8 cellular contexts compared by ENCODE assay signal in the genomic region with DNA sequence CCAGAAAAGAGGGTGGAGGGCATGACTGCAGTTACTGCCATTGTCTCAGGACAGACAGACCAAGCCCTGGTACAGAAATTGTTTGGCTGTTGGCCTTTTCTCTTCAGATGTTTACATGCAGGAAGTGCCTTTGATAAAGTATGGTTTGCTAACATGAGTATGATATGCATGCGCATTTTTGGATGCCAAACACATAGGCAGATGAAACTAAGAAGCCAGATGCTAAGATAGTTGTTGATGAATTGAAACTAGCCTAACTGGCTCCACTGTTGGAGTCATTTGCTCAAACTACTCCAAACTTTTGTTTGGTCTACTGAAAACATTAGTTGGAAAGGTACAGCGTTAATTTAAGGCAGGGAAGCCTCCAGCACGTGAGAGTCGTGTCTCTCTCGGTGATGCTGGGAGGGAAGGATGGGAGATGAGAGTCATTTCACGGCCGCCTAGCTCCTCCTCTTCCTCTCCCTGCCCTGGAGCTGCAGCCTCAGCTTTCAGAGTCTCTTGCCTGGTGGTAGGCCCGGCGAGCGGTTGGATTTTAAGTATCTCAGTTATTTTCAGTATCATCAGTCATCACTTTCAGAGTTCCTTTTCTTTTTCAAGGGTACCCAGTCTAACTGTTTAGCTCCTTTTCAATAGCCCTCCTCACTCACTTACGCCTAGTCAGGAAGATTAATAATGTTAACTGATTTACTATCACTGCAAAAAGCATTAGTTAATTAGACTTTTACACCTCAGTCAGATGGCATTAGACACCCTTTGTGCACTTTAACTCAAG. TPM values are rescaled to one million over a fixed set of nuclear protein-coding genes. Genes with fewer than 3 reads are reported as not detected.
A peak's percentile ranks its signal among the peaks of the same experiment; 100 is the strongest.
DNase-seq lines count a peak whose midpoint lies in the region; ATAC-seq lines count a peak whose summit lies in the region.

No MANE protein-coding gene starts in this region.

- no peaks in the 10 kb centered on the region for H3K27me3 Mint-ChIP-seq in activated T-cell treated with anti-CD3 and anti-CD28 coated beads, Interleukin-2, amount 50 U/mL, for 4 hours (ENCODE audit: low read depth)

- peak; percentile 38 for ATAC-seq in GM18517 (IDR thresholded peaks at IDR 0.05; ENCODE audit: unreplicated experiment)
- ATAC-seq in HG02852 (IDR thresholded peaks at IDR 0.05; ENCODE audit: unreplicated experiment): peak; percentile 47
- ATAC-seq in activated T-cell treated with anti-CD3 and anti-CD28 coated beads, Interleukin-2, amount 50 U/mL, for 4 hours: peak; percentile 69 to 71
- peak; percentile 54 for ATAC-seq in sciatic nerve

- intact Hi-C loops in sciatic nerve (cut with DNase I): no loop called here

- no peaks in the 10 kb centered on the region for H3K36me3 Mint-ChIP-seq in activated T-cell treated with anti-CD3 and anti-CD28 coated beads, Interleukin-2, amount 50 U/mL, for 4 hours (ENCODE audit: insufficient read depth)

- no peaks in the 10 kb centered on the region for H3K9me3 Mint-ChIP-seq in activated T-cell treated with anti-CD3 and anti-CD28 coated beads, Interleukin-2, amount 50 U/mL, for 4 hours

- DNase-seq in NOMO-1 (lab: John Stamatoyannopoulos, UW; ENCODE audit: unreplicated experiment in 2 of 2) (peak; percentile 45 to 68), foreskin melanocyte (peak; percentile 67), sciatic nerve (ENCODE audit: low spot score) (peak; percentile 67), occipital lobe (lab: John Stamatoyannopoulos, UW) (no peak), DMS79 (lab: John Stamatoyannopoulos, UW) (no peak)
- peak; percentile 41 for DNase-seq in activated T-cell treated with anti-CD3 and anti-CD28 coated beads, Interleukin-2, amount 50 U/mL, for 4 hours

- peak overlapping the region; percentile 69 for H3K4me3 Mint-ChIP-seq in activated T-cell treated with anti-CD3 and anti-CD28 coated beads, Interleukin-2, amount 50 U/mL, for 4 hours

- H3K4me1 Mint-ChIP-seq in activated T-cell treated with anti-CD3 and anti-CD28 coated beads, Interleukin-2, amount 50 U/mL, for 4 hours (ENCODE audit: low read depth): peaks cover 71% of the 10 kb centered on the region

RNA-seq across cellular contexts. Expression of a gene that starts 29.8 kb away (rescaled TPM):
- total RNA-seq in activated T-cell treated with anti-CD3 and anti-CD28 coated beads, Interleukin-2, amount 50 U/mL, for 4 hours: 10 to 100 TPM; 18.5 to 20.7 (median 19.2) TPM
- total RNA-seq in sciatic nerve (50.6 TPM), occipital lobe (1.4 TPM)

Comparison
In these comparisons a context has a peak if more than half of its experiments do, and no peak if none do; other contexts are left out.
1. DNase-seq: peak in NOMO-1 (2 of 2), activated T-cell treated with anti-CD3 and anti-CD28 coated beads, Interleukin-2, amount 50 U/mL, for 4 hours (single experiment), foreskin melanocyte (single experiment) and sciatic nerve (single experiment); none in occipital lobe (single experiment) and DMS79 (single experiment).
2. Peak in every context shown above with its lines, with median percentiles within 50 percentile points of each other: ATAC-seq.